Comparison of ENCODE assay signal across 19 cellular contexts in the genomic region with DNA sequence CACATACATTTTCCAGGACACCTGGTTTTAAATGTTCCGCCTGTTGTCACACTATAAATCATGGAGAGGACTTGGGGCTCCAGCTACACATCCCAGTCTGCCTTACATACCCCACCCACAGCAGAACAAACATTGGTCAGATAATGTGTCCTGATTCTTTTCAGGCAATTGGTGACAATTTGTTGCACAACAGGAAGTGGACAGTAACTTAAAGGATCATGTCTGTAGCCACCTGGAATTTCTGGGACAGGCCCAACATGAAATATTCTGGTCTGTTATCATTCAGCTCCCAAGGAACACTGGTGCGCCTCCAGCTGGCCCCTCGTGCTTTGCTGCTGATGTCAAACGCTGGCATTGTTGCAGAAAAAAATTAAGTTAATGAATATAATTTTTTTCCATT.
DNase-seq lines count a peak whose midpoint lies in the region; ATAC-seq and TF ChIP-seq lines count a peak whose summit lies in the region.
"Had no signal": no experiment of that assay in that cellular context is flagged by ENCODE, and none has a peak within 500 bp of the region (broad histone marks: within the 10 kb centered on the region; RNA-seq: fewer than 3 reads in every experiment).

No MANE protein-coding gene starts in this region.

- TF ChIP-seq CTCF in fibroblast of villous mesenchyme (IDR thresholded peaks at IDR 0.05; ENCODE audit: insufficient read depth, low read depth, low read length) = no peak
- no peak for TF ChIP-seq CTCF in ovary (IDR thresholded peaks at IDR 0.05)

- H3K27me3 ChIP-seq in ovary = no peaks in the 10 kb centered on the region

- no peak overlapping the region for H3K4me3 ChIP-seq in fibroblast of villous mesenchyme (ENCODE audit: low read depth, low read length)
- no peak overlapping the region for H3K4me3 ChIP-seq in ovary
- H3K4me3 ChIP-seq: lung had no signal

- H3K4me1 ChIP-seq in ovary (ENCODE audit: insufficient read depth) = peaks cover 16% of the 10 kb centered on the region

- in situ Hi-C loops in G401 (cut with HindIII; ENCODE audit: low sequenced_read_pairs) = no loop called here

- DNase-seq in G401 (ENCODE audit: low spot score) (peak; percentile 61), NCI-H146 (lab: John Stamatoyannopoulos, UW) (peak; percentile 84), fibroblast of villous mesenchyme (ENCODE audit: low read depth) (peak; percentile 12), ovary (peak in 3 of 5 donors; percentile 39 to 64 (median 52)), AG20443 (ENCODE audit: low spot score) (no peak), NCI-H1417 treated with DMSO at 0.1 percent for 48 hours (lab: John Stamatoyannopoulos, UW) (no peak)
- DNase-seq: activated CD4-positive, alpha-beta T cell treated with anti-CD3 and anti-CD28 coated beads, Interleukin-2, amount 50 U/mL, for 1 hour; amygdala; Calu3; effector memory CD4-positive, alpha-beta T cell; head of caudate nucleus; NCI-H187 treated with DMSO at 0.1 percent for 48 hours; SIG-M5; stimulated activated CD4-positive, alpha-beta T cell treated with anti-CD3 and anti-CD28 coated beads, Interleukin-2, amount 100 ng/mL, for 24 hours; trophoblast cell had no signal

- intact Hi-C loops in ovary (cut with DNase I) = no loop called here

- H3K36me3 ChIP-seq in ovary = no peaks in the 10 kb centered on the region

- TF ChIP-seq POLR2A in ovary (IDR thresholded peaks at IDR 0.05) = no peak

- TF ChIP-seq EP300 in ovary (IDR thresholded peaks at IDR 0.05) = no peak

- no peaks in the 10 kb centered on the region for H3K9me3 ChIP-seq in ovary

- ATAC-seq in HG03025 (IDR thresholded peaks at IDR 0.05; ENCODE audit: low FRiP score, unreplicated experiment) (no peak), GM18867 (IDR thresholded peaks at IDR 0.05; ENCODE audit: unreplicated experiment) (no peak)

- no peak overlapping the region for H3K27ac ChIP-seq in ovary
- H3K27ac ChIP-seq: VCaP had no signal

- 31 to 43% (median 32%) methylated on average over 4 of the region's 4 CpGs for WGBS in ovary, 3 donors

Comparison
In these comparisons a context has a peak if more than half of its experiments do, and no peak if none do; other contexts are left out.
1. DNase-seq: peak in G401 (single experiment), NCI-H146 (single experiment), fibroblast of villous mesenchyme (single experiment) and ovary (3 of 5); none in AG20443 (single experiment) and NCI-H1417 treated with DMSO at 0.1 percent for 48 hours (single experiment).